1 cellular context compared by ENCODE assay signal in the genomic region with DNA sequence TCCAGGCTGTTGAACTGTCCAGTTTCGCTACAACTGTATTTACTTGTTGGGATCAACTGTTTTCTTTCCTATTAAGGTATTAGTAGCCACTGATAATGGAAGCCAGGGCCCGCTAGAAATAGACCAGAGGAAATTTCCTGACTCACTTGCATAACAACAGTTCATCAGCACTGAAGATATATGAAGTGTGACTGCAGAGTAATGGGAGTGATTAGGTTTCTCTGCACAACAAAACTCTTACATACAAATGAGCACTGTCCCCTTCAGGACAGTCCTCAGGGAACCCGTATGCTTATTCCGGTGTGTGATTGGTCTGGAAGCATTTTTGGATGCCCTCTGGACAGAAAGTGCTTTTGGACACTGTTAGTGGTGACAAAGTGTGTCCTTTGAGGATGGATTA.
TF ChIP-seq lines count a peak whose summit lies in the region.

No MANE protein-coding gene starts in this region.

TF ChIP-seq in K562, 482 proteins besides CTCF, POLR2A, EP300 and RAD21 (continued from another document):
- no peak for TF ChIP-seq CHAMP1 (IDR thresholded peaks at IDR 0.05)
- no peak for TF ChIP-seq DACH1 (IDR thresholded peaks at IDR 0.05; ENCODE audit: partially characterized antibody)
- TF ChIP-seq SMAD2 (IDR thresholded peaks at IDR 0.05; ENCODE audit: low read depth, low read length), result no peak
- no peak for TF ChIP-seq ZC3H8 (IDR thresholded peaks at IDR 0.05)
- no peak for TF ChIP-seq ARID2 (IDR thresholded peaks at IDR 0.05)
- TF ChIP-seq ZBTB1 (CRISPR knock-in tag; IDR thresholded peaks at IDR 0.05; ENCODE audit: borderline replicate concordance, low read depth), result no peak
- no peak for TF ChIP-seq ZNF316 (IDR thresholded peaks at IDR 0.05)
- TF ChIP-seq ZNF764 (CRISPR knock-in tag; IDR thresholded peaks at IDR 0.05; ENCODE audit: low read depth), result no peak
- no peak for TF ChIP-seq DMBX1 (CRISPR knock-in tag; IDR thresholded peaks at IDR 0.05; ENCODE audit: borderline replicate concordance)
- TF ChIP-seq NFIX (CRISPR knock-in tag; IDR thresholded peaks at IDR 0.05; ENCODE audit: low read depth), result no peak
- TF ChIP-seq, protein P1, sequence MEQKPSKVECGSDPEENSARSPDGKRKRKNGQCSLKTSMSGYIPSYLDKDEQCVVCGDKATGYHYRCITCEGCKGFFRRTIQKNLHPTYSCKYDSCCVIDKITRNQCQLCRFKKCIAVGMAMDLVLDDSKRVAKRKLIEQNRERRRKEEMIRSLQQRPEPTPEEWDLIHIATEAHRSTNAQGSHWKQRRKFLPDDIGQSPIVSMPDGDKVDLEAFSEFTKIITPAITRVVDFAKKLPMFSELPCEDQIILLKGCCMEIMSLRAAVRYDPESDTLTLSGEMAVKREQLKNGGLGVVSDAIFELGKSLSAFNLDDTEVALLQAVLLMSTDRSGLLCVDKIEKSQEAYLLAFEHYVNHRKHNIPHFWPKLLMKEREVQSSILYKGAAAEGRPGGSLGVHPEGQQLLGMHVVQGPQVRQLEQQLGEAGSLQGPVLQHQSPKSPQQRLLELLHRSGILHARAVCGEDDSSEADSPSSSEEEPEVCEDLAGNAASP (IDR thresholded peaks at IDR 0.05), result no peak
- TF ChIP-seq FOXJ3 (CRISPR knock-in tag; IDR thresholded peaks at IDR 0.05), result no peak
